In genomic region chr15:63880019-63880418, GRCh38 we compare ENCODE assay signal across 27 cellular contexts.
"Had no signal": no experiment of that assay in that cellular context is flagged by ENCODE, and none has a peak within 500 bp of the region (broad histone marks: within the 10 kb centered on the region; RNA-seq: fewer than 3 reads in every experiment).

No MANE protein-coding gene starts in this region.

- H3K27me3 Mint-ChIP-seq: effector memory CD8-positive, alpha-beta T cell; memory B cell had no signal

- H3K9me3 ChIP-seq: esophagus muscularis mucosa, gastrocnemius medialis, left ventricle myocardium inferior, lower lobe of right lung, psoas muscle, right lobe of liver, spleen, tibial artery, upper lobe of right lung, vagina had no signal

- H3K27me3 ChIP-seq: dorsolateral prefrontal cortex, esophagus muscularis mucosa, gastrocnemius medialis, right lobe of liver, spleen, tibial artery, upper lobe of right lung, vagina had no signal

- H3K9ac ChIP-seq: parathyroid adenoma had no signal

- H3K36me3 ChIP-seq: esophagus muscularis mucosa, gastrocnemius medialis, left ventricle myocardium inferior, lower lobe of right lung, right lobe of liver, spleen, tibial artery, upper lobe of right lung, vagina had no signal

- H3K27ac ChIP-seq: coronary artery, dorsolateral prefrontal cortex, epithelial cell of prostate, esophagus muscularis mucosa, left ventricle myocardium inferior, lower lobe of right lung, parathyroid adenoma, right lobe of liver, spleen, tibial artery, upper lobe of right lung, vagina had no signal

- H3K4me3 Mint-ChIP-seq: effector memory CD8-positive, alpha-beta T cell; memory B cell; mesothelial cell of epicardium; natural killer cell; neural crest cell had no signal

- ATAC-seq: effector memory CD8-positive, alpha-beta T cell; gastrocnemius medialis; left cardiac atrium; lower lobe of right lung; psoas muscle; upper lobe of right lung had no signal

- DNase-seq: dorsolateral prefrontal cortex; effector memory CD8-positive, alpha-beta T cell; gastrocnemius medialis; left cardiac atrium; left ventricle myocardium inferior; lower lobe of right lung; natural killer cell; occipital lobe; psoas muscle; retina; right lobe of liver; spleen; stimulated activated CD4-positive, alpha-beta T cell treated with anti-CD3 and anti-CD28 coated beads, Interleukin-15, amount 100 ng/mL, for 24 hours; stimulated activated CD4-positive, alpha-beta T cell treated with anti-CD3 and anti-CD28 coated beads, Interleukin-1b, Interleukin-23, amount 100 ng/mL, for 48 hours; stimulated activated CD4-positive, alpha-beta T cell treated with anti-CD3 and anti-CD28 coated beads, Interleukin-4, amount 100 ng/mL, for 24 hours; stimulated activated naive CD4-positive, alpha-beta T cell treated with Interleukin-2 at 50 U/mL for 16 hours; tibial artery; upper lobe of right lung had no signal

- H3K27ac Mint-ChIP-seq: effector memory CD8-positive, alpha-beta T cell; mesothelial cell of epicardium; natural killer cell had no signal

- FAIRE-seq: keratinocyte had no signal

- H3K4me3 ChIP-seq: coronary artery, dorsolateral prefrontal cortex, esophagus muscularis mucosa, gastrocnemius medialis, left ventricle myocardium inferior, lower lobe of right lung, psoas muscle, right lobe of liver, spleen, tibial artery, upper lobe of right lung, vagina had no signal

- H3K36me3 Mint-ChIP-seq: memory B cell, mesothelial cell of epicardium, natural killer cell had no signal

- H3K79me2 ChIP-seq: parathyroid adenoma had no signal

- H3K9me3 Mint-ChIP-seq: effector memory CD8-positive, alpha-beta T cell; memory B cell; mesothelial cell of epicardium; natural killer cell; neural crest cell had no signal

- H2AFZ ChIP-seq: parathyroid adenoma had no signal

- H3K4me1 ChIP-seq: lower lobe of right lung, tibial artery, upper lobe of right lung, vagina had no signal
